Comparison of ENCODE assay signal across 31 cellular contexts in the genomic region with DNA sequence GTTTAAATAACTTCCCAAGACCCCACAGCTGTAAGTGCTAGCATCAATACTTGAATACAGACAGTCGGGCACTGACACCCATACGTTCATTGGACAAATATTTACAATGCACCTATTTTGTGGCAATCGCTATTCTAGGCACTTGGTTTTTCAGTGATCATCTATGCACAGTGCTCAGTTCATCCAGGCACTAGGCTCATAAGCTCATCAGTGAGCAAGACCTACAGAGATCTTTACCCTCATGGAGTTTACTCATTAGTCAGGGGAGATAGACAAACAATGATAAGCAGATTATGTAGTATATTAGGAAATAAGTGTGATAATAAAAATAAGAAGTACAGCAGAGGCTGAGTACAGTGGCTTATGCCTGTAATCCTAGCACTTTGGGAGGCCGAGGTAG.
"Had no signal": no experiment of that assay in that cellular context is flagged by ENCODE, and none has a peak within 500 bp of the region (broad histone marks: within the 10 kb centered on the region; RNA-seq: fewer than 3 reads in every experiment).

No MANE protein-coding gene starts in this region.

- ATAC-seq: activated CD4-positive, alpha-beta T cell treated with anti-CD3 and anti-CD28 coated beads for 36 hours; activated CD8-positive, alpha-beta memory T cell treated with anti-CD3 and anti-CD28 coated beads, Interleukin-2, amount 10 ng/mL, durations not matched to agents 7 days and 5 days; activated CD8-positive, alpha-beta T cell treated with anti-CD3 and anti-CD28 coated beads, Interleukin-2, amount 10 ng/mL, durations not matched to agents 7 days and 5 days; activated naive CD4-positive, alpha-beta T cell treated with anti-CD3 and anti-CD28 coated beads, Interleukin-2, amount 50 U/mL, for 72 hours; activated T-cell treated with anti-CD3 and anti-CD28 coated beads, Interleukin-2, amount 50 U/mL, for 72 hours; body of pancreas; effector memory CD8-positive, alpha-beta T cell; foreskin keratinocyte; gastrocnemius medialis; heart left ventricle had no signal

- FAIRE-seq: colon had no signal

- H3K27me3 Mint-ChIP-seq: activated CD4-positive, alpha-beta memory T cell treated with anti-CD3 and anti-CD28 coated beads for 36 hours; activated CD4-positive, alpha-beta T cell treated with anti-CD3 and anti-CD28 coated beads for 36 hours; activated CD4-positive, alpha-beta T cell treated with anti-CD3 and anti-CD28 coated beads, Interleukin-2, amount 10 ng/mL, durations not matched to agents 24 days and 14 days; activated CD8-positive, alpha-beta memory T cell treated with anti-CD3 and anti-CD28 coated beads, Interleukin-2, amount 10 ng/mL, durations not matched to agents 7 days and 5 days; effector memory CD8-positive, alpha-beta T cell had no signal

- H3K36me3 Mint-ChIP-seq: activated CD4-positive, alpha-beta memory T cell treated with anti-CD3 and anti-CD28 coated beads for 36 hours; activated CD8-positive, alpha-beta memory T cell treated with anti-CD3 and anti-CD28 coated beads, Interleukin-2, amount 10 ng/mL, durations not matched to agents 7 days and 5 days; activated naive CD4-positive, alpha-beta T cell treated with anti-CD3 and anti-CD28 coated beads, Interleukin-2, amount 10 ng/mL, durations not matched to agents 7 days and 5 days; activated naive CD4-positive, alpha-beta T cell treated with anti-CD3 and anti-CD28 coated beads, Interleukin-2, amount 50 U/mL, for 72 hours; activated naive CD8-positive, alpha-beta T cell treated with anti-CD3 and anti-CD28 coated beads, Interleukin-2, amount 10 ng/mL, durations not matched to agents 7 days and 5 days had no signal

- H3K4me3 Mint-ChIP-seq: activated CD4-positive, alpha-beta memory T cell treated with anti-CD3 and anti-CD28 coated beads for 36 hours; activated CD4-positive, alpha-beta T cell treated with anti-CD3 and anti-CD28 coated beads for 36 hours; activated CD4-positive, alpha-beta T cell treated with anti-CD3 and anti-CD28 coated beads, Interleukin-2, amount 10 ng/mL, durations not matched to agents 24 days and 14 days; activated CD8-positive, alpha-beta memory T cell treated with anti-CD3 and anti-CD28 coated beads, Interleukin-2, amount 10 ng/mL, durations not matched to agents 7 days and 5 days; activated CD8-positive, alpha-beta T cell treated with anti-CD3 and anti-CD28 coated beads, Interleukin-2, amount 10 ng/mL, durations not matched to agents 7 days and 5 days; activated naive CD4-positive, alpha-beta T cell treated with anti-CD3 and anti-CD28 coated beads, Interleukin-2, amount 10 ng/mL, durations not matched to agents 7 days and 5 days; activated naive CD8-positive, alpha-beta T cell treated with anti-CD3 and anti-CD28 coated beads, Interleukin-2, amount 10 ng/mL, durations not matched to agents 7 days and 5 days; activated T-cell treated with anti-CD3 and anti-CD28 coated beads, Interleukin-2, amount 50 U/mL, for 72 hours; effector memory CD8-positive, alpha-beta T cell had no signal

- H3K27ac Mint-ChIP-seq: activated CD4-positive, alpha-beta memory T cell treated with anti-CD3 and anti-CD28 coated beads for 36 hours; activated CD4-positive, alpha-beta T cell treated with anti-CD3 and anti-CD28 coated beads for 36 hours; activated CD4-positive, alpha-beta T cell treated with anti-CD3 and anti-CD28 coated beads, Interleukin-2, amount 10 ng/mL, durations not matched to agents 24 days and 14 days; activated CD8-positive, alpha-beta memory T cell treated with anti-CD3 and anti-CD28 coated beads, Interleukin-2, amount 10 ng/mL, durations not matched to agents 7 days and 5 days; activated CD8-positive, alpha-beta T cell treated with anti-CD3 and anti-CD28 coated beads, Interleukin-2, amount 10 ng/mL, durations not matched to agents 7 days and 5 days; activated naive CD4-positive, alpha-beta T cell treated with anti-CD3 and anti-CD28 coated beads, Interleukin-2, amount 10 ng/mL, durations not matched to agents 7 days and 5 days; activated naive CD4-positive, alpha-beta T cell treated with anti-CD3 and anti-CD28 coated beads, Interleukin-2, amount 50 U/mL, for 72 hours; activated naive CD8-positive, alpha-beta T cell treated with anti-CD3 and anti-CD28 coated beads, Interleukin-2, amount 10 ng/mL, durations not matched to agents 7 days and 5 days; activated T-cell treated with anti-CD3 and anti-CD28 coated beads, Interleukin-2, amount 50 U/mL, for 72 hours; effector memory CD8-positive, alpha-beta T cell had no signal

- H3K4me3 ChIP-seq: body of pancreas, esophagus muscularis mucosa, gastrocnemius medialis, heart left ventricle had no signal

- H3K27ac ChIP-seq: body of pancreas, esophagus muscularis mucosa, foreskin keratinocyte, gastrocnemius medialis, heart left ventricle had no signal

- H3K4me1 Mint-ChIP-seq: activated CD4-positive, alpha-beta T cell treated with anti-CD3 and anti-CD28 coated beads for 36 hours; activated CD4-positive, alpha-beta T cell treated with anti-CD3 and anti-CD28 coated beads, Interleukin-2, amount 10 ng/mL, durations not matched to agents 24 days and 14 days; activated CD8-positive, alpha-beta memory T cell treated with anti-CD3 and anti-CD28 coated beads, Interleukin-2, amount 10 ng/mL, durations not matched to agents 7 days and 5 days; activated naive CD8-positive, alpha-beta T cell treated with anti-CD3 and anti-CD28 coated beads, Interleukin-2, amount 10 ng/mL, durations not matched to agents 7 days and 5 days had no signal

- H3K27me3 ChIP-seq: body of pancreas, esophagus muscularis mucosa, foreskin keratinocyte, gastrocnemius medialis, heart left ventricle had no signal

- H3K36me3 ChIP-seq: esophagus muscularis mucosa, gastrocnemius medialis, heart left ventricle had no signal

- H3K9me3 Mint-ChIP-seq: activated CD4-positive, alpha-beta memory T cell treated with anti-CD3 and anti-CD28 coated beads for 36 hours; activated CD4-positive, alpha-beta T cell treated with anti-CD3 and anti-CD28 coated beads, Interleukin-2, amount 10 ng/mL, durations not matched to agents 24 days and 14 days; activated naive CD4-positive, alpha-beta T cell treated with anti-CD3 and anti-CD28 coated beads, Interleukin-2, amount 10 ng/mL, durations not matched to agents 7 days and 5 days; activated naive CD4-positive, alpha-beta T cell treated with anti-CD3 and anti-CD28 coated beads, Interleukin-2, amount 50 U/mL, for 72 hours; activated naive CD8-positive, alpha-beta T cell treated with anti-CD3 and anti-CD28 coated beads, Interleukin-2, amount 10 ng/mL, durations not matched to agents 7 days and 5 days; activated T-cell treated with anti-CD3 and anti-CD28 coated beads, Interleukin-2, amount 50 U/mL, for 72 hours; effector memory CD8-positive, alpha-beta T cell had no signal

- DNase-seq: activated CD4-positive, alpha-beta memory T cell treated with anti-CD3 and anti-CD28 coated beads for 36 hours; activated CD4-positive, alpha-beta T cell treated with anti-CD3 and anti-CD28 coated beads for 36 hours; activated CD4-positive, alpha-beta T cell treated with anti-CD3 and anti-CD28 coated beads, Interleukin-2, amount 10 ng/mL, durations not matched to agents 24 days and 14 days; activated CD4-positive, CD25-positive, alpha-beta regulatory T cell; activated CD4-positive, CD25-positive, alpha-beta regulatory T cell treated with anti-CD3 and anti-CD28 coated beads, Interleukin-2, amount 50 U/mL, for 72 hours; activated CD8-positive, alpha-beta memory T cell treated with anti-CD3 and anti-CD28 coated beads, Interleukin-2, amount 10 ng/mL, durations not matched to agents 7 days and 5 days; activated CD8-positive, alpha-beta memory T cell treated with anti-CD3 and anti-CD28 coated beads, Interleukin-2, amount 50 U/mL, for 4 hours; activated CD8-positive, alpha-beta T cell treated with anti-CD3 and anti-CD28 coated beads, Interleukin-2, amount 10 ng/mL, durations not matched to agents 7 days and 5 days; activated gamma-delta T cell; activated naive CD4-positive, alpha-beta T cell; activated naive CD4-positive, alpha-beta T cell treated with anti-CD3 and anti-CD28 coated beads, Interleukin-2, amount 10 ng/mL, durations not matched to agents 7 days and 5 days; activated naive CD8-positive, alpha-beta T cell treated with anti-CD3 and anti-CD28 coated beads, Interleukin-2, amount 10 ng/mL, durations not matched to agents 7 days and 5 days; activated T-cell treated with anti-CD3 and anti-CD28 coated beads, Interleukin-2, amount 50 U/mL, for 1 hour; activated T-cell treated with anti-CD3 and anti-CD28 coated beads, Interleukin-2, amount 50 U/mL, for 72 hours; amniotic stem cell; aorta; body of pancreas; caudate nucleus; cortex of kidney; dermis blood vessel endothelial cell; effector CD4-positive, alpha-beta T cell; effector memory CD8-positive, alpha-beta T cell; erythroblast; foreskin keratinocyte; gastrocnemius medialis; glutamatergic neuron; heart left ventricle; T-helper 2 cell had no signal

- H3K9me3 ChIP-seq: body of pancreas, esophagus muscularis mucosa, gastrocnemius medialis, heart left ventricle had no signal

- H3K4me1 ChIP-seq: esophagus muscularis mucosa, foreskin keratinocyte, gastrocnemius medialis, heart left ventricle had no signal
